1 cellular context compared by ENCODE assay signal in the genomic region with DNA sequence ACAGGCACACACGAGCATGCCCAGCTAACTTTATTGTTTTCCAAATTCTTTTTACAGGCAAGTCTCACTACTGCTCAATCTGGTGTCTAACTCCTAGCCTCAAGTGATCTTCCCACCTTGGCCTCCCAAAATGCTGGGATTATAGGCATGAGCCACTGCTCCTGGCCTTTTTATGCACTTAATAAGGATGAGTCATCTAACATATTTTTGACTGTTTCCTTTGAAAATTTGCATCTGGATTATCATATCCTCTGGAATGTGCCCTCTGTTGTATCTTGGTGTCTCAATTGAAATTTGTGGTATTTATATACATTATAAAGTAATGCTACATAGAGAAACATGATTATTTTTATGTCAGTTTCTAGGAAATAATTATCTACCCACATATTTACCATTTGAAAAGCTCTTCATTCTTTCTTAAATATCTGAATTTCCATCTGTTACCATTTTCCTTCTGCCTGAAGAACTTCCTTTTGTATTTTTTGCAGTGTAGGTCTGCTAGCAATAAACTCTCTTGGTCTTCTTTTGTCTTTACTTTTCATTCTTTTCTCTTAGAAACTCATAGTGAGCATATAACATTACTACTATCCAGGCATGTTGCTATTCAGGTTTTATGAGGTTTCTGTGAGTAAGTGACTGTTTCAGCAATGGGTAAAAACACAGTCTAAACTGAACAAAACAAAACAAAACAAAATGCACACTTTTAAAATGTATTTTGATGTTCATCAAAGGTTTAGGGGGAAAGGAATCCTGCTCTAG.
TF ChIP-seq lines count a peak whose summit lies in the region.

No MANE protein-coding gene starts in this region.

TF ChIP-seq in GM23338, 12 proteins besides CTCF, POLR2A, EP300 and RAD21:
- TF ChIP-seq EZH2 (IDR thresholded peaks at IDR 0.05; ENCODE audit: low read depth, unreplicated experiment) (no peak), JUNB (IDR thresholded peaks at IDR 0.05; ENCODE audit: unreplicated experiment) (no peak), ZNF331 (CRISPR knock-in tag; IDR thresholded peaks at IDR 0.05; ENCODE audit: low read depth) (no peak), CREB1 (CRISPR knock-in tag; IDR thresholded peaks at IDR 0.05; ENCODE audit: low read depth) (no peak), STAT1 (IDR thresholded peaks at IDR 0.05; ENCODE audit: unreplicated experiment) (no peak), NANOG (IDR thresholded peaks at IDR 0.05; ENCODE audit: borderline replicate concordance) (no peak), ZNF114 (CRISPR knock-in tag; IDR thresholded peaks at IDR 0.05) (no peak), POLR2AphosphoS5 (IDR thresholded peaks at IDR 0.05; ENCODE audit: low read depth) (no peak), EZH2phosphoT487 (IDR thresholded peaks at IDR 0.05; ENCODE audit: unreplicated experiment) (no peak)
- TF ChIP-seq, protein P1, sequence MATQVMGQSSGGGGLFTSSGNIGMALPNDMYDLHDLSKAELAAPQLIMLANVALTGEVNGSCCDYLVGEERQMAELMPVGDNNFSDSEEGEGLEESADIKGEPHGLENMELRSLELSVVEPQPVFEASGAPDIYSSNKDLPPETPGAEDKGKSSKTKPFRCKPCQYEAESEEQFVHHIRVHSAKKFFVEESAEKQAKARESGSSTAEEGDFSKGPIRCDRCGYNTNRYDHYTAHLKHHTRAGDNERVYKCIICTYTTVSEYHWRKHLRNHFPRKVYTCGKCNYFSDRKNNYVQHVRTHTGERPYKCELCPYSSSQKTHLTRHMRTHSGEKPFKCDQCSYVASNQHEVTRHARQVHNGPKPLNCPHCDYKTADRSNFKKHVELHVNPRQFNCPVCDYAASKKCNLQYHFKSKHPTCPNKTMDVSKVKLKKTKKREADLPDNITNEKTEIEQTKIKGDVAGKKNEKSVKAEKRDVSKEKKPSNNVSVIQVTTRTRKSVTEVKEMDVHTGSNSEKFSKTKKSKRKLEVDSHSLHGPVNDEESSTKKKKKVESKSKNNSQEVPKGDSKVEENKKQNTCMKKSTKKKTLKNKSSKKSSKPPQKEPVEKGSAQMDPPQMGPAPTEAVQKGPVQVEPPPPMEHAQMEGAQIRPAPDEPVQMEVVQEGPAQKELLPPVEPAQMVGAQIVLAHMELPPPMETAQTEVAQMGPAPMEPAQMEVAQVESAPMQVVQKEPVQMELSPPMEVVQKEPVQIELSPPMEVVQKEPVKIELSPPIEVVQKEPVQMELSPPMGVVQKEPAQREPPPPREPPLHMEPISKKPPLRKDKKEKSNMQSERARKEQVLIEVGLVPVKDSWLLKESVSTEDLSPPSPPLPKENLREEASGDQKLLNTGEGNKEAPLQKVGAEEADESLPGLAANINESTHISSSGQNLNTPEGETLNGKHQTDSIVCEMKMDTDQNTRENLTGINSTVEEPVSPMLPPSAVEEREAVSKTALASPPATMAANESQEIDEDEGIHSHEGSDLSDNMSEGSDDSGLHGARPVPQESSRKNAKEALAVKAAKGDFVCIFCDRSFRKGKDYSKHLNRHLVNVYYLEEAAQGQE (IDR thresholded peaks at IDR 0.05; ENCODE audit: unreplicated experiment): no peak
- TF ChIP-seq, protein P2, sequence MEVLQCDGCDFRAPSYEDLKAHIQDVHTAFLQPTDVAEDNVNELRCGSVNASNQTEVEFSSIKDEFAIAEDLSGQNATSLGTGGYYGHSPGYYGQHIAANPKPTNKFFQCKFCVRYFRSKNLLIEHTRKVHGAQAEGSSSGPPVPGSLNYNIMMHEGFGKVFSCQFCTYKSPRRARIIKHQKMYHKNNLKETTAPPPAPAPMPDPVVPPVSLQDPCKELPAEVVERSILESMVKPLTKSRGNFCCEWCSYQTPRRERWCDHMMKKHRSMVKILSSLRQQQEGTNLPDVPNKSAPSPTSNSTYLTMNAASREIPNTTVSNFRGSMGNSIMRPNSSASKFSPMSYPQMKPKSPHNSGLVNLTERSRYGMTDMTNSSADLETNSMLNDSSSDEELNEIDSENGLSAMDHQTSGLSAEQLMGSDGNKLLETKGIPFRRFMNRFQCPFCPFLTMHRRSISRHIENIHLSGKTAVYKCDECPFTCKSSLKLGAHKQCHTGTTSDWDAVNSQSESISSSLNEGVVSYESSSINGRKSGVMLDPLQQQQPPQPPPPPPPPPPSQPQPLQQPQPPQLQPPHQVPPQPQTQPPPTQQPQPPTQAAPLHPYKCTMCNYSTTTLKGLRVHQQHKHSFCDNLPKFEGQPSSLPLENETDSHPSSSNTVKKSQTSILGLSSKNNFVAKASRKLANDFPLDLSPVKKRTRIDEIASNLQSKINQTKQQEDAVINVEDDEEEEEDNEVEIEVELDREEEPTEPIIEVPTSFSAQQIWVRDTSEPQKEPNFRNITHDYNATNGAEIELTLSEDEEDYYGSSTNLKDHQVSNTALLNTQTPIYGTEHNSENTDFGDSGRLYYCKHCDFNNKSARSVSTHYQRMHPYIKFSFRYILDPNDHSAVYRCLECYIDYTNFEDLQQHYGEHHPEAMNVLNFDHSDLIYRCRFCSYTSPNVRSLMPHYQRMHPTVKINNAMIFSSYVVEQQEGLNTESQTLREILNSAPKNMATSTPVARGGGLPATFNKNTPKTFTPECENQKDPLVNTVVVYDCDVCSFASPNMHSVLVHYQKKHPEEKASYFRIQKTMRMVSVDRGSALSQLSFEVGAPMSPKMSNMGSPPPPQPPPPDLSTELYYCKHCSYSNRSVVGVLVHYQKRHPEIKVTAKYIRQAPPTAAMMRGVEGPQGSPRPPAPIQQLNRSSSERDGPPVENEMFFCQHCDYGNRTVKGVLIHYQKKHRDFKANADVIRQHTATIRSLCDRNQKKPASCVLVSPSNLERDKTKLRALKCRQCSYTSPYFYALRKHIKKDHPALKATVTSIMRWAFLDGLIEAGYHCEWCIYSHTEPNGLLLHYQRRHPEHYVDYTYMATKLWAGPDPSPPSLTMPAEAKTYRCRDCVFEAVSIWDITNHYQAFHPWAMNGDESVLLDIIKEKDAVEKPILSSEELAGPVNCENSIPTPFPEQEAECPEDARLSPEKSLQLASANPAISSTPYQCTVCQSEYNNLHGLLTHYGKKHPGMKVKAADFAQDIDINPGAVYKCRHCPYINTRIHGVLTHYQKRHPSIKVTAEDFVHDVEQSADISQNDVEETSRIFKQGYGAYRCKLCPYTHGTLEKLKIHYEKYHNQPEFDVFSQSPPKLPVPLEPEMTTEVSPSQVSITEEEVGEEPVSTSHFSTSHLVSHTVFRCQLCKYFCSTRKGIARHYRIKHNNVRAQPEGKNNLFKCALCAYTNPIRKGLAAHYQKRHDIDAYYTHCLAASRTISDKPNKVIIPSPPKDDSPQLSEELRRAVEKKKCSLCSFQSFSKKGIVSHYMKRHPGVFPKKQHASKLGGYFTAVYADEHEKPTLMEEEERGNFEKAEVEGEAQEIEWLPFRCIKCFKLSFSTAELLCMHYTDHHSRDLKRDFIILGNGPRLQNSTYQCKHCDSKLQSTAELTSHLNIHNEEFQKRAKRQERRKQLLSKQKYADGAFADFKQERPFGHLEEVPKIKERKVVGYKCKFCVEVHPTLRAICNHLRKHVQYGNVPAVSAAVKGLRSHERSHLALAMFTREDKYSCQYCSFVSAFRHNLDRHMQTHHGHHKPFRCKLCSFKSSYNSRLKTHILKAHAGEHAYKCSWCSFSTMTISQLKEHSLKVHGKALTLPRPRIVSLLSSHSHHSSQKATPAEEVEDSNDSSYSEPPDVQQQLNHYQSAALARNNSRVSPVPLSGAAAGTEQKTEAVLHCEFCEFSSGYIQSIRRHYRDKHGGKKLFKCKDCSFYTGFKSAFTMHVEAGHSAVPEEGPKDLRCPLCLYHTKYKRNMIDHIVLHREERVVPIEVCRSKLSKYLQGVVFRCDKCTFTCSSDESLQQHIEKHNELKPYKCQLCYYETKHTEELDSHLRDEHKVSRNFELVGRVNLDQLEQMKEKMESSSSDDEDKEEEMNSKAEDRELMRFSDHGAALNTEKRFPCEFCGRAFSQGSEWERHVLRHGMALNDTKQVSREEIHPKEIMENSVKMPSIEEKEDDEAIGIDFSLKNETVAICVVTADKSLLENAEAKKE (CRISPR knock-in tag; IDR thresholded peaks at IDR 0.05): no peak
- TF ChIP-seq, protein P3, sequence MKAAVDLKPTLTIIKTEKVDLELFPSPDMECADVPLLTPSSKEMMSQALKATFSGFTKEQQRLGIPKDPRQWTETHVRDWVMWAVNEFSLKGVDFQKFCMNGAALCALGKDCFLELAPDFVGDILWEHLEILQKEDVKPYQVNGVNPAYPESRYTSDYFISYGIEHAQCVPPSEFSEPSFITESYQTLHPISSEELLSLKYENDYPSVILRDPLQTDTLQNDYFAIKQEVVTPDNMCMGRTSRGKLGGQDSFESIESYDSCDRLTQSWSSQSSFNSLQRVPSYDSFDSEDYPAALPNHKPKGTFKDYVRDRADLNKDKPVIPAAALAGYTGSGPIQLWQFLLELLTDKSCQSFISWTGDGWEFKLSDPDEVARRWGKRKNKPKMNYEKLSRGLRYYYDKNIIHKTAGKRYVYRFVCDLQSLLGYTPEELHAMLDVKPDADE (IDR thresholded peaks at IDR 0.05): no peak
